Comparison of ENCODE assay signal across 9 cellular contexts in genomic region chr1:1001631-1002300, GRCh38. TPM values are rescaled to one million over a fixed set of nuclear protein-coding genes. Genes with fewer than 3 reads are reported as not detected.
DNase-seq lines count a peak whose midpoint lies in the region; ATAC-seq and TF ChIP-seq lines count a peak whose summit lies in the region.
"Had no signal": no experiment of that assay in that cellular context is flagged by ENCODE, and none has a peak within 500 bp of the region (broad histone marks: within the 10 kb centered on the region; RNA-seq: fewer than 3 reads in every experiment).

No MANE protein-coding gene starts in this region.

- peak; percentile 23 for ATAC-seq in WTC11
- no peak for ATAC-seq in HG02763 (IDR thresholded peaks at IDR 0.05; ENCODE audit: unreplicated experiment)
- no peak for ATAC-seq in HG03460 (IDR thresholded peaks at IDR 0.05; ENCODE audit: unreplicated experiment)

- DNase-seq in ELF-1 (ENCODE audit: low read depth, low spot score) (peak; percentile 87), WTC11 (ENCODE audit: low spot score) (peak; percentile 79), kidney glomerular epithelial cell (lab: John Stamatoyannopoulos, UW) (peak; percentile 28)
- DNase-seq in central memory CD4-positive, alpha-beta T cell = peak; percentile 56
- DNase-seq in stimulated activated CD4-positive, alpha-beta T cell treated with anti-CD3 and anti-CD28 coated beads, Interleukin-1b, Interleukin-23, amount 100 ng/mL, for 48 hours = peak; percentile 61

- POLR2A ChIA-PET in WTC11 (lab: Charles Lee) = interaction anchor here (1.2 to 2.9 kb wide), 3 partner anchors 12 to 18 kb away, joined by 5 to 11 read pairs (median 8); partner anchors contain the start of genes AGRN and ISG15

- peak overlapping the region; percentile 36 for H3K4me3 Mint-ChIP-seq in WTC11

- peak; percentile 50; the same call in 1 of the 2 replicates for TF ChIP-seq RAD21 in Ishikawa (IDR thresholded peaks at IDR 0.05; ENCODE audit: low read depth)

- no peaks in the 10 kb centered on the region for H3K9me3 Mint-ChIP-seq in WTC11

- CTCF ChIA-PET in WTC11 (lab: Charles Lee) = interaction anchor here (0.6 to 4.1 kb wide), 27 partner anchors 8 to 397 kb away, joined by 3 to 47 read pairs (median 5); partner anchors contain the start of genes AGRN, C1orf159, CCNL2 and ISG15

- peaks cover 16% of the 10 kb centered on the region for H3K4me1 Mint-ChIP-seq in WTC11

- no peak overlapping the region for H3K27ac Mint-ChIP-seq in WTC11

- TF ChIP-seq EP300 in Ishikawa (IDR thresholded peaks at IDR 0.05; ENCODE audit: borderline replicate concordance) = no peak

- H3K27me3 Mint-ChIP-seq in WTC11 (ENCODE audit: low read depth) = peaks cover 77% of the 10 kb centered on the region

- peak; percentile 87 for TF ChIP-seq CTCF in WTC11 (IDR thresholded peaks at IDR 0.05)

- H3K36me3 Mint-ChIP-seq in WTC11 = no peaks in the 10 kb centered on the region

TF ChIP-seq in Ishikawa, 13 proteins besides CTCF, POLR2A, EP300 and RAD21:
- TF ChIP-seq FOXM1 (IDR thresholded peaks at IDR 0.05; ENCODE audit: borderline replicate concordance, low read depth) (no peak), MAX (IDR thresholded peaks at IDR 0.05) (peak; percentile 48; the same call in 1 of the 2 replicates), ZBTB7A (IDR thresholded peaks at IDR 0.05; ENCODE audit: low read depth) (peak; percentile 80; the same call in 1 of the 2 replicates)

TF ChIP-seq in WTC11, 78 proteins besides CTCF, POLR2A, EP300 and RAD21:
- TF ChIP-seq HMGXB4 (CRISPR knock-in tag; IDR thresholded peaks at IDR 0.05) (0 out of 2 replicates have a peak, but pooled peaks have one; percentile 86), ZBTB21 (CRISPR knock-in tag; IDR thresholded peaks at IDR 0.05; ENCODE audit: borderline replicate concordance) (peak; percentile 48; the same call in 1 of the 2 replicates), ZNF423 (CRISPR knock-in tag; IDR thresholded peaks at IDR 0.05) (peak; percentile 92), GRHL2 (CRISPR knock-in tag; IDR thresholded peaks at IDR 0.05; ENCODE audit: insufficient replicate concordance, severe bottlenecking) (no peak), E2F5 (CRISPR knock-in tag; IDR thresholded peaks at IDR 0.05) (peak; percentile 86), IRF1 (CRISPR knock-in tag; IDR thresholded peaks at IDR 0.05) (no peak), ZBTB43 (CRISPR knock-in tag; IDR thresholded peaks at IDR 0.05) (no peak)

RNA-seq across cellular contexts. Expression of gene HES4, which starts 1.9 kb away (rescaled TPM):
- 4.5 to 10.7 TPM (median 8.3 TPM) in 3 replicates for total RNA-seq in WTC11 (2021)

RNA-seq across cellular contexts. Expression of gene ISG15, which starts 11.5 kb away (rescaled TPM):
- total RNA-seq in WTC11 (2021) = 29.5 to 38.3 TPM (median 36.1 TPM) in 3 replicates

RNA-seq across cellular contexts. Expression of gene AGRN, which starts 18.2 kb away (rescaled TPM):
- 184 to 198 TPM (median 186 TPM) in 3 replicates for total RNA-seq in WTC11 (2021)

RNA-seq across cellular contexts. Expression of gene PERM1, which starts 19.9 kb away (rescaled TPM):
- total RNA-seq in WTC11 (2021) = not detected in 3 replicates
- total RNA-seq: dermis microvascular lymphatic vessel endothelial cell had no signal

RNA-seq across cellular contexts. Expression of gene PLEKHN1, which starts 35.5 kb away (rescaled TPM):
- total RNA-seq in WTC11 (2021) = 2.9 to 3.4 TPM (median 3.0 TPM) in 3 replicates

Comparison
In these comparisons a context has a peak if more than half of its experiments do, and no peak if none do; other contexts are left out.
1. DNase-seq: peak in every context shown above with its lines; median percentile 87 in ELF-1; 79 in WTC11; 61 in stimulated activated CD4-positive, alpha-beta T cell treated with anti-CD3 and anti-CD28 coated beads, Interleukin-1b, Interleukin-23, amount 100 ng/mL, for 48 hours; 56 in central memory CD4-positive, alpha-beta T cell; 28 in kidney glomerular epithelial cell.